Comparison of ENCODE assay signal across 1 cellular context in the genomic region with DNA sequence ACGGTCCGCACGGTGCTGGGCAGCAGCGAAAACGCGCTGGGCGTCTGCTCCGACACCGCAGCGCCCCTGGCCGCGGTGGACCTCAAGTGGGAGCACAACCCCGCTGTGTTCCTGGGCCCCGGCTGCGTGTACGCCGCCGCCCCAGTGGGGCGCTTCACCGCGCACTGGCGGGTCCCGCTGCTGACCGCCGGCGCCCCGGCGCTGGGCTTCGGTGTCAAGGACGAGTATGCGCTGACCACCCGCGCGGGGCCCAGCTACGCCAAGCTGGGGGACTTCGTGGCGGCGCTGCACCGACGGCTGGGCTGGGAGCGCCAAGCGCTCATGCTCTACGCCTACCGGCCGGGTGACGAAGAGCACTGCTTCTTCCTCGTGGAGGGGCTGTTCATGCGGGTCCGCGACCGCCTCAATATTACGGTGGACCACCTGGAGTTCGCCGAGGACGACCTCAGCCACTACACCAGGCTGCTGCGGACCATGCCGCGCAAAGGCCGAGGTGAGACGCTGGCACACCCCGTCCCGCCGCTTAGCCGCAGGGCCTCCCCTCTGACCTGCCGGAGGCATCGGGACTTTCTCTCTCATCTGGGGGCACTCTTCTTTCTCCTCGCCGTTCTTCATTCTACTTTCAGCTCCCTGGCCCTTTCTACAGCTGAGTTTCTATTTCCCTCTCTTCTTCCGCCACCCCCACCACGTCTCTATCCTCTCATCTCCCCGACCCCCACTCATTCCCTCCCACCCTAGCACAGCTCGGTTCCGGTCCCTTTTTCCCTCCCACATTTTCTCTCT.
TF ChIP-seq lines count a peak whose summit lies in the region.

No MANE protein-coding gene starts in this region.

TF ChIP-seq in H1, 55 proteins besides CTCF, POLR2A, EP300 and RAD21:
- TF ChIP-seq KDM1A (IDR thresholded peaks at IDR 0.05; ENCODE audit: borderline replicate concordance, low read length) (no peak), ASH2L (IDR thresholded peaks at IDR 0.05; ENCODE audit: low read length) (peak; percentile 53), EZH2 (IDR thresholded peaks at IDR 0.05; ENCODE audit: low read depth, low read length, severe bottlenecking) (peak; percentile 64), SRF (IDR thresholded peaks at IDR 0.05; ENCODE audit: low read depth, low read length) (no peak), PHF8 (conservative IDR thresholded peaks at IDR 0.05; ENCODE audit: low read depth, low read length) (0 out of 2 replicates have a peak, but pooled peaks have one; percentile 26), SP1 (IDR thresholded peaks at IDR 0.05; ENCODE audit: low read depth, low read length) (no peak), MAX (IDR thresholded peaks at IDR 0.05) (peak; percentile 35), ATF3 (IDR thresholded peaks at IDR 0.05; ENCODE audit: insufficient read depth, low read depth, low read length) (no peak), KDM4A (IDR thresholded peaks at IDR 0.05; ENCODE audit: low read depth, low read length, severe bottlenecking) (peak; percentile 85), SIRT6 (IDR thresholded peaks at IDR 0.05; ENCODE audit: low read length) (no peak), SUZ12 (IDR thresholded peaks at IDR 0.05; ENCODE audit: low read length) (peak; percentile 67), SIN3A (conservative IDR thresholded peaks at IDR 0.05 in 1 of 2, IDR thresholded peaks at IDR 0.05 in 1 of 2; ENCODE audit: low read depth in 1 of 2, low read length in 2 of 2) (peak; percentile 18 to 47; a peak in 1 of 4 replicates)
- TF ChIP-seq, protein P1, sequence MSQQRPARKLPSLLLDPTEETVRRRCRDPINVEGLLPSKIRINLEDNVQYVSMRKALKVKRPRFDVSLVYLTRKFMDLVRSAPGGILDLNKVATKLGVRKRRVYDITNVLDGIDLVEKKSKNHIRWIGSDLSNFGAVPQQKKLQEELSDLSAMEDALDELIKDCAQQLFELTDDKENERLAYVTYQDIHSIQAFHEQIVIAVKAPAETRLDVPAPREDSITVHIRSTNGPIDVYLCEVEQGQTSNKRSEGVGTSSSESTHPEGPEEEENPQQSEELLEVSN (IDR thresholded peaks at IDR 0.05), result 0 out of 2 replicates have a peak, but pooled peaks have one; percentile 33
